In the genomic region with DNA sequence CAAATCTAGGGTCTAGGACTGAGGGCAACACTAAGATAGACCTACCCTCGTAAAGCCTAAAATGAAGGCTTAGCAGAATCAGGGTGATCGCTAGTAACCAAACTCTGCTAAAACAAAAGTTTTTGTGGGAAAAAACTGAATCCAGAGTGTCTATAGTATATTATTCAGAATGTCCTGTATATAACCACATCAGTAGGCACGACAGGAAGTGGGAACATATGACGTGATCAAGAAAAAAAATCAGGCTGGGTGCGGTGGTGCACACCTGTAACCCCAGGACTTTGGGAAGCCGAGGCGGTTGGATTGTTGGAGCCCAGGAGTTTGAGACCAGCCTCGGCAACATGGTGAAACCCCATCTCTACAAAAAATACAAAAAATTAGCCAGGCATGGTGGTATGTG, we compare ENCODE assay signal across 24 cellular contexts.
DNase-seq lines count a peak whose midpoint lies in the region; ATAC-seq, FAIRE-seq and TF ChIP-seq lines count a peak whose summit lies in the region.
"Had no signal": no experiment of that assay in that cellular context is flagged by ENCODE, and none has a peak within 500 bp of the region (broad histone marks: within the 10 kb centered on the region; RNA-seq: fewer than 3 reads in every experiment).

No MANE protein-coding gene starts in this region.

- H3K27me3 ChIP-seq in mucosa of rectum (ENCODE audit: control insufficient read depth in 2 of 2, insufficient read depth in 2 of 2, low read length in 2 of 2) (no peaks in the 10 kb centered on the region), pancreas (no peaks in the 10 kb centered on the region)
- H3K27me3 ChIP-seq: adrenal gland had no signal

- DNase-seq in natural killer cell (no peak), pancreas (no peak), germinal center (ENCODE audit: low spot score) (no peak)
- DNase-seq in natural killer cell treated with Interleukin-12 subunit alpha and Interleukin-12 subunit beta and Interleukin-15 and Interleukin-18, amount 100 ng/mL, for 72 hours (ENCODE audit: low spot score): no peak
- DNase-seq in activated naive CD8-positive, alpha-beta T cell treated with anti-CD3 and anti-CD28 coated beads for 36 hours: no peak
- DNase-seq: activated CD4-positive, CD25-positive, alpha-beta regulatory T cell; activated CD8-positive, alpha-beta memory T cell treated with anti-CD3 and anti-CD28 coated beads for 24 hours; adrenal gland; CD8-positive, alpha-beta memory T cell; glutamatergic neuron; Kasumi-1; NCI-H1048; NCI-H187 treated with DMSO at 0.1 percent for 48 hours; NCI-H2227 treated with DMSO at 0.1 percent for 48 hours; T1000 had no signal

- 95 to 96% methylated on average over 8 of the region's 8 CpGs for WGBS in pancreas, 2 donors

- H3K27me3 Mint-ChIP-seq in natural killer cell (ENCODE audit: low read depth in 2 of 2): no peaks in the 10 kb centered on the region
- no peaks in the 10 kb centered on the region for H3K27me3 Mint-ChIP-seq in natural killer cell treated with Interleukin-12 subunit alpha and Interleukin-12 subunit beta and Interleukin-15 and Interleukin-18, amount 100 ng/mL, for 72 hours
- no peaks in the 10 kb centered on the region for H3K27me3 Mint-ChIP-seq in activated naive CD8-positive, alpha-beta T cell treated with anti-CD3 and anti-CD28 coated beads for 36 hours
- H3K27me3 Mint-ChIP-seq: memory B cell had no signal

- H3K9me3 ChIP-seq in mucosa of rectum (ENCODE audit: control insufficient read depth in 2 of 2, low read length in 2 of 2): no peaks in the 10 kb centered on the region
- H3K9me3 ChIP-seq in pancreas: no peaks in the 10 kb centered on the region
- H3K9me3 ChIP-seq: adrenal gland, HAP-1, thoracic aorta had no signal

- peak overlapping the region in 1 of 2 donors; percentile 53 for H3K9ac ChIP-seq in mucosa of rectum (ENCODE audit: low read depth in 1 of 2, low read length in 2 of 2)

- TF ChIP-seq CTCF in natural killer cell (IDR thresholded peaks at IDR 0.05) (no peak), pancreas (IDR thresholded peaks at IDR 0.05) (no peak)

- peak overlapping the region; percentile 57 to 82 for H3K27ac Mint-ChIP-seq in natural killer cell
- H3K27ac Mint-ChIP-seq in natural killer cell treated with Interleukin-12 subunit alpha and Interleukin-12 subunit beta and Interleukin-15 and Interleukin-18, amount 100 ng/mL, for 72 hours: no peak overlapping the region
- H3K27ac Mint-ChIP-seq in activated naive CD8-positive, alpha-beta T cell treated with anti-CD3 and anti-CD28 coated beads for 36 hours: peak overlapping the region; percentile 34
- H3K27ac Mint-ChIP-seq: memory B cell had no signal

- H3K36me3 Mint-ChIP-seq in natural killer cell: no peaks in the 10 kb centered on the region
- H3K36me3 Mint-ChIP-seq in natural killer cell treated with Interleukin-12 subunit alpha and Interleukin-12 subunit beta and Interleukin-15 and Interleukin-18, amount 100 ng/mL, for 72 hours: peaks cover 4% of the 10 kb centered on the region
- peaks cover 26% of the 10 kb centered on the region for H3K36me3 Mint-ChIP-seq in activated naive CD8-positive, alpha-beta T cell treated with anti-CD3 and anti-CD28 coated beads for 36 hours

- peaks cover 10 to 23% of the 10 kb centered on the region in 2 donors for H3K4me1 Mint-ChIP-seq in natural killer cell
- H3K4me1 Mint-ChIP-seq in natural killer cell treated with Interleukin-12 subunit alpha and Interleukin-12 subunit beta and Interleukin-15 and Interleukin-18, amount 100 ng/mL, for 72 hours (ENCODE audit: low read depth in 2 of 2): peaks cover 9 to 11% of the 10 kb centered on the region in 2 donors
- peaks cover 26% of the 10 kb centered on the region for H3K4me1 Mint-ChIP-seq in activated naive CD8-positive, alpha-beta T cell treated with anti-CD3 and anti-CD28 coated beads for 36 hours

- no peak overlapping the region for H3K4me3 ChIP-seq in mucosa of rectum (ENCODE audit: low read length in 2 of 2)
- no peak overlapping the region for H3K4me3 ChIP-seq in pancreas
- H3K4me3 ChIP-seq: adrenal gland, coronary artery, HAP-1, thoracic aorta had no signal

- intact Hi-C loops in natural killer cell (cut with micrococcal nuclease): no loop called here
- intact Hi-C loops in pancreas (cut with DNase I): no loop called here

- H3K27ac ChIP-seq in mucosa of rectum (ENCODE audit: low read depth in 2 of 2, low read length in 2 of 2) (peak overlapping the region; percentile 56 to 70), pancreas (no peak overlapping the region)
- H3K27ac ChIP-seq: adrenal gland, coronary artery, thoracic aorta had no signal

- H3K4me1 ChIP-seq in mucosa of rectum (ENCODE audit: control insufficient read depth in 2 of 2, insufficient read depth in 2 of 2, low read length in 2 of 2): peaks cover 15 to 24% of the 10 kb centered on the region in 2 donors
- no peaks in the 10 kb centered on the region for H3K4me1 ChIP-seq in pancreas
- H3K4me1 ChIP-seq: adrenal gland, HAP-1 had no signal

- ATAC-seq in natural killer cell (no peak), pancreas (no peak), HG02870 (IDR thresholded peaks at IDR 0.05; ENCODE audit: unreplicated experiment) (no peak), esophagus mucosa (no peak)
- no peak for ATAC-seq in natural killer cell treated with Interleukin-12 subunit alpha and Interleukin-12 subunit beta and Interleukin-15 and Interleukin-18, amount 100 ng/mL, for 72 hours

- no peaks in the 10 kb centered on the region for H3K36me3 ChIP-seq in mucosa of rectum (ENCODE audit: control insufficient read depth in 2 of 2, insufficient read depth in 2 of 2, low read length in 2 of 2)
- H3K36me3 ChIP-seq in pancreas: no peaks in the 10 kb centered on the region
- H3K36me3 ChIP-seq: HAP-1, thoracic aorta had no signal

- no peak overlapping the region for H3K4me3 Mint-ChIP-seq in natural killer cell
- H3K4me3 Mint-ChIP-seq in natural killer cell treated with Interleukin-12 subunit alpha and Interleukin-12 subunit beta and Interleukin-15 and Interleukin-18, amount 100 ng/mL, for 72 hours: no peak overlapping the region
- H3K4me3 Mint-ChIP-seq in activated naive CD8-positive, alpha-beta T cell treated with anti-CD3 and anti-CD28 coated beads for 36 hours: no peak overlapping the region
- H3K4me3 Mint-ChIP-seq: memory B cell, neural crest cell had no signal

- H3K9me3 Mint-ChIP-seq in natural killer cell: no peaks in the 10 kb centered on the region
- H3K9me3 Mint-ChIP-seq in natural killer cell treated with Interleukin-12 subunit alpha and Interleukin-12 subunit beta and Interleukin-15 and Interleukin-18, amount 100 ng/mL, for 72 hours: no peaks in the 10 kb centered on the region
- peaks cover 2% of the 10 kb centered on the region for H3K9me3 Mint-ChIP-seq in activated naive CD8-positive, alpha-beta T cell treated with anti-CD3 and anti-CD28 coated beads for 36 hours
- H3K9me3 Mint-ChIP-seq: CD8-positive, alpha-beta memory T cell; memory B cell; neural crest cell had no signal

- FAIRE-seq in pancreas (lab: Jason Lieb, UNC): no peak
- FAIRE-seq: G401.6 had no signal

Comparison
In these comparisons a context has a peak if more than half of its experiments do, and no peak if none do; other contexts are left out.
1. H3K27ac Mint-ChIP-seq: peak in natural killer cell (2 of 2) and activated naive CD8-positive, alpha-beta T cell treated with anti-CD3 and anti-CD28 coated beads for 36 hours (single experiment); none in natural killer cell treated with Interleukin-12 subunit alpha and Interleukin-12 subunit beta and Interleukin-15 and Interleukin-18, amount 100 ng/mL, for 72 hours (0 of 2).
2. H3K27ac ChIP-seq: peak in mucosa of rectum (2 of 2); none in pancreas (0 of 4).